Comparison of ENCODE assay signal across 34 cellular contexts in the genomic region with DNA sequence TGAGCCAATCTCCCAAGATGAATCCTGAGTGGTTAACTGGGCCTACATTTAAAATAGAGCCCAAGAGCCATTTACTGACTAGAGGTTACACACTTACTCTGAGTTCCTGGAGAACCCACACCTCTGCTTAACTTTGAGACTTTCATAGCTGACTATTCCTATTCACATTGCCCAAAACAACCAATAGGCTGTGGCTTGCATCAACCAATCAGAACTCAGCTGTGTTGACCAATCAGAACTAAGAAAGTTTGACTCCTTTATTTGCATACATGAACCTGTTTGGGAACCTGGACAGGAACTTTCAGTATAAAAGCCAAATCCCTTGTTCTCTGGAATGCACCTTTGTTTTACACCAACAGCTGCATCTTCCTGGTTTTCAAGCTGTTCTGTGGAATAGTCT.
"Had no signal": no experiment of that assay in that cellular context is flagged by ENCODE, and none has a peak within 500 bp of the region (broad histone marks: within the 10 kb centered on the region; RNA-seq: fewer than 3 reads in every experiment).

No MANE protein-coding gene starts in this region.

- H3K36me3 ChIP-seq: brain microvascular endothelial cell, esophagus squamous epithelium, gastroesophageal sphincter, heart right ventricle had no signal

- ATAC-seq: activated CD8-positive, alpha-beta memory T cell treated with anti-CD3 and anti-CD28 coated beads, Interleukin-2, amount 10 ng/mL, durations not matched to agents 7 days and 5 days; gastroesophageal sphincter; heart right ventricle; WTC11 had no signal

- H3K27ac ChIP-seq: brain microvascular endothelial cell, epithelial cell of prostate, esophagus squamous epithelium, gastroesophageal sphincter, heart right ventricle, hepatocyte, VCaP had no signal

- H3K9me3 ChIP-seq: gastroesophageal sphincter had no signal

- H3K4me1 ChIP-seq: esophagus squamous epithelium, gastroesophageal sphincter, heart right ventricle had no signal

- H3K36me3 Mint-ChIP-seq: activated CD8-positive, alpha-beta memory T cell treated with anti-CD3 and anti-CD28 coated beads, Interleukin-2, amount 10 ng/mL, durations not matched to agents 7 days and 5 days; activated naive CD8-positive, alpha-beta T cell; WTC11 had no signal

- H3K27me3 Mint-ChIP-seq: activated naive CD8-positive, alpha-beta T cell had no signal

- H3K4me1 Mint-ChIP-seq: activated CD4-positive, alpha-beta memory T cell treated with anti-CD3 and anti-CD28 coated beads, Interleukin-2, amount 10 ng/mL, durations not matched to agents 7 days and 5 days; activated CD4-positive, alpha-beta T cell treated with anti-CD3 and anti-CD28 coated beads, Interleukin-2, amount 10 ng/mL, durations not matched to agents 7 days and 5 days; activated CD8-positive, alpha-beta memory T cell treated with anti-CD3 and anti-CD28 coated beads, Interleukin-2, amount 10 ng/mL, durations not matched to agents 7 days and 5 days; WTC11 had no signal

- H3K4me3 Mint-ChIP-seq: activated CD4-positive, alpha-beta memory T cell treated with anti-CD3 and anti-CD28 coated beads, Interleukin-2, amount 10 ng/mL, durations not matched to agents 7 days and 5 days; activated CD4-positive, alpha-beta T cell treated with anti-CD3 and anti-CD28 coated beads, Interleukin-2, amount 10 ng/mL, durations not matched to agents 7 days and 5 days; activated CD8-positive, alpha-beta memory T cell treated with anti-CD3 and anti-CD28 coated beads, Interleukin-2, amount 10 ng/mL, durations not matched to agents 7 days and 5 days; activated naive CD8-positive, alpha-beta T cell; activated T-helper 1 cell treated with anti-CD3 and anti-CD28 coated beads, Interleukin-12 subunit alpha, Interleukin-12 subunit beta, Interleukin-2, Interleukin-4 antibody, amounts not matched to agents 30 ng/mL and 10 ng/mL and 1 ng/mL, durations not matched to agents 14 hours and 24 hours and 36 hours; WTC11 had no signal

- DNase-seq: activated CD4-positive, alpha-beta memory T cell treated with anti-CD3 and anti-CD28 coated beads, Interleukin-2, amount 10 ng/mL, durations not matched to agents 7 days and 5 days; activated CD4-positive, alpha-beta T cell treated with anti-CD3 and anti-CD28 coated beads for 1 hour; activated CD4-positive, alpha-beta T cell treated with anti-CD3 and anti-CD28 coated beads for 4 hours; activated CD4-positive, alpha-beta T cell treated with anti-CD3 and anti-CD28 coated beads, Interleukin-2, amount 10 ng/mL, durations not matched to agents 7 days and 5 days; activated CD4-positive, alpha-beta T cell treated with anti-CD3 and anti-CD28 coated beads, Interleukin-2, amount 50 U/mL, for 4 hours; activated CD8-positive, alpha-beta memory T cell treated with anti-CD3 and anti-CD28 coated beads, Interleukin-2, amount 10 ng/mL, durations not matched to agents 7 days and 5 days; activated CD8-positive, alpha-beta memory T cell treated with anti-CD3 and anti-CD28 coated beads, Interleukin-2, amount 50 U/mL, for 4 hours; activated gamma-delta T cell; activated naive CD4-positive, alpha-beta T cell; activated naive CD4-positive, alpha-beta T cell treated with anti-CD3 and anti-CD28 coated beads, Interleukin-2, amount 50 U/mL, for 16 hours; activated T-cell treated with anti-CD3 and anti-CD28 coated beads, Interleukin-2, amount 50 U/mL, for 1 hour; activated T-cell treated with anti-CD3 and anti-CD28 coated beads, Interleukin-2, amount 50 U/mL, for 48 hours; amniotic stem cell; anterior cingulate cortex; brain microvascular endothelial cell; cortex of kidney; dermis blood vessel endothelial cell; effector CD4-positive, alpha-beta T cell; esophagus squamous epithelium; foreskin melanocyte; heart right ventricle; T-helper 2 cell had no signal

- H3K27me3 ChIP-seq: brain microvascular endothelial cell, esophagus squamous epithelium, gastroesophageal sphincter, heart right ventricle, hepatocyte had no signal

- H3K9me3 Mint-ChIP-seq: activated CD4-positive, alpha-beta memory T cell treated with anti-CD3 and anti-CD28 coated beads, Interleukin-2, amount 10 ng/mL, durations not matched to agents 7 days and 5 days; activated T-helper 1 cell treated with anti-CD3 and anti-CD28 coated beads, Interleukin-12 subunit alpha, Interleukin-12 subunit beta, Interleukin-2, Interleukin-4 antibody, amounts not matched to agents 30 ng/mL and 10 ng/mL and 1 ng/mL, durations not matched to agents 14 hours and 24 hours and 36 hours had no signal

- H3K4me3 ChIP-seq: esophagus squamous epithelium, gastroesophageal sphincter, heart right ventricle, hepatocyte had no signal

- FAIRE-seq: astrocyte, bronchial epithelial cell, colon, endometrium, endothelial cell of umbilical vein had no signal

- H2AFZ ChIP-seq: hepatocyte had no signal

- H3K4me2 ChIP-seq: hepatocyte had no signal

- H3K27ac Mint-ChIP-seq: activated CD4-positive, alpha-beta memory T cell treated with anti-CD3 and anti-CD28 coated beads, Interleukin-2, amount 10 ng/mL, durations not matched to agents 7 days and 5 days; activated CD4-positive, alpha-beta T cell treated with anti-CD3 and anti-CD28 coated beads, Interleukin-2, amount 10 ng/mL, durations not matched to agents 7 days and 5 days; activated CD8-positive, alpha-beta memory T cell treated with anti-CD3 and anti-CD28 coated beads, Interleukin-2, amount 10 ng/mL, durations not matched to agents 7 days and 5 days; activated naive CD8-positive, alpha-beta T cell; activated T-helper 1 cell treated with anti-CD3 and anti-CD28 coated beads, Interleukin-12 subunit alpha, Interleukin-12 subunit beta, Interleukin-2, Interleukin-4 antibody, amounts not matched to agents 30 ng/mL and 10 ng/mL and 1 ng/mL, durations not matched to agents 14 hours and 24 hours and 36 hours; WTC11 had no signal
